8 cellular contexts compared by ENCODE assay signal in the genomic region with DNA sequence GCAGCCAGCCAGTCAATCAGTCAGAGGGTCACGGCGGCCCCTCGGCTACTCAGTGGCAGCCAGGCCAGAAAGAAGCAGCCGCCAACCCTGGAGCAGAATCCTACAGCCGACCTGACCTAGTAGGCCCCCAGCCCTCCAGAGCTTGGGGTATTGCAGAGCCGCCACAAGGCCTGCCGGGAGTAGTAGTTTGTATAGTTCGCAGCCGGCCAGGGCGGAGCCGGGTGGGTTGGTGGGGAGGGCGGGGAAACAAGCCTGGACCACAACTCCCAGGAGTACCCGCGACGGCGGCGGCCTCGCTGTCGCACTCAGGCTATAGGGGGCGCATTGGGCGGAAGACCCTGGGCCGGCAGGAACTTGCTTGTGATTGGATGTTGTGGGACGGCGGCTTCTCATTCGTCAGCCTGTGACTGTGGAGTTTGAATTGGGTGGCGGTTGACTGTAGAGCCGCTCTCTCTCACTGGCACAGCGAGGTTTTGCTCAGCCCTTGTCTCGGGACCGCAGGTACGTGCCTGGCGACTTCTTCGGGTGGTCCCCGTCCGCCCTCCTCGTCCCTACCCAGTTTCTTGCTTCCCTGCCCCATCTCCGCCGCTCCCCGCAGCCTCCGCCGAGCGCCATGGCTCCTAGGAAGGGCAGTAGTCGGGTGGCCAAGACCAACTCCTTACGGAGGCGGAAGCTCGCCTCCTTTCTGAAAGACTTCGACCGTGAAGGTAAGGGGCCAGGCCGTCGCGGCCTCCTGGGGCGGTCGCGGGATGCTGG.
DNase-seq lines count a peak whose midpoint lies in the region; ATAC-seq lines count a peak whose summit lies in the region.

Gene CDCA8, plus strand, starts transcription at position 439 of the 756 bp plus-strand sequence. Its CDS starts 175 bp downstream, at position 614.

- peak; percentile 78 for ATAC-seq in GM19025 (IDR thresholded peaks at IDR 0.05; ENCODE audit: low read depth, unreplicated experiment)
- peak; percentile 74 for ATAC-seq in HG03342 (IDR thresholded peaks at IDR 0.05; ENCODE audit: unreplicated experiment)

- DNase-seq in AG20443 (ENCODE audit: low spot score) (peak; percentile 98), NCI-H345 treated with DMSO at 0.1 percent for 48 hours (lab: John Stamatoyannopoulos, UW; ENCODE audit: unreplicated experiment) (peak; percentile 95), inferior parietal cortex (ENCODE audit: extremely low spot score) (peak; percentile 96)
- peak; percentile 94 to 97 (median 96) for DNase-seq in activated CD4-positive, CD25-positive, alpha-beta regulatory T cell (lab: John Stamatoyannopoulos, UW)
- peak; percentile 98 for DNase-seq in central memory CD4-positive, alpha-beta T cell
- peak; percentile 96 to 98 for DNase-seq in stimulated activated CD4-positive, alpha-beta T cell treated with anti-CD3 and anti-CD28 coated beads, Interleukin-12 subunit alpha, Interleukin-12 subunit beta, amount 100 ng/mL, for 24 hours (ENCODE audit: low read depth in 2 of 2)

Comparison
In these comparisons a context has a peak if more than half of its experiments do, and no peak if none do; other contexts are left out.
1. Peak in every context shown above with its lines: DNase-seq and ATAC-seq.